Comparison of ENCODE assay signal across 24 cellular contexts in the genomic region with DNA sequence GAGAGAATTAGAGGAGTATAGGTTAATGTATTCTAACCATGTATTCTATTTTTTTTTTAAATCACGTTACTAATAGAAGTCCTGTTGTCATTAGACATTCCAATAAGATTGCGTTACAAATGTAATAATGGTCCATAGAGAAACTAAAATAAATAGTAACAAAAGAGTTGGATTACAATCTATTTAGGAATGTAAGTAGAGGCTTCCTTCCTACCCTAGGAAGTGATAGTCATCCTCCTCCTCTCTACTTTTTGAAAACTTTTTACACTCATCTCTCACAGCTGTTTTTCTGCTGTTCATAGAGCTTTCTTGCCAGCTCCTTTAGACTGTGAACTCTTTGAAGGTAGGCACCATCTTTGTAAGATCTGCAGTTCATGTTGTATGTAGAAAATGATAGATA. TPM values are rescaled to one million over a fixed set of nuclear protein-coding genes. Genes with fewer than 3 reads are reported as not detected.
A peak's percentile ranks its signal among the peaks of the same experiment; 100 is the strongest.
DNase-seq lines count a peak whose midpoint lies in the region; ATAC-seq and TF ChIP-seq lines count a peak whose summit lies in the region.
"Had no signal": no experiment of that assay in that cellular context is flagged by ENCODE, and none has a peak within 500 bp of the region (broad histone marks: within the 10 kb centered on the region; RNA-seq: fewer than 3 reads in every experiment).

No MANE protein-coding gene starts in this region.

- POLR2A ChIA-PET in GM10248 (lab: Yijun Ruan, JAX) = no interaction called here

- H3K4me2 ChIP-seq in skeletal muscle satellite cell (ENCODE audit: low read length) = peak overlapping the region; percentile 66
- H3K4me2 ChIP-seq: hepatocyte, neural progenitor cell had no signal

- no peaks in the 10 kb centered on the region for H3K27me3 ChIP-seq in RWPE2 (ENCODE audit: insufficient read depth, poor library complexity, severe bottlenecking)
- no peaks in the 10 kb centered on the region for H3K27me3 ChIP-seq in skeletal muscle satellite cell (ENCODE audit: control insufficient read depth, insufficient read depth, low read length)
- H3K27me3 ChIP-seq: hepatocyte, neural progenitor cell had no signal

- H3K9me3 ChIP-seq in RWPE2 (ENCODE audit: severe bottlenecking) (no peaks in the 10 kb centered on the region), skeletal muscle satellite cell (replicated peaks; ENCODE audit: low read length) (no peaks in the 10 kb centered on the region)
- H3K9me3 ChIP-seq: Caco-2 had no signal

- no peaks in the 10 kb centered on the region for H3K36me3 Mint-ChIP-seq in CD14-positive monocyte
- H3K36me3 Mint-ChIP-seq: neural progenitor cell; stimulated activated effector memory CD8-positive, alpha-beta T cell treated with anti-CD3 and anti-CD28 coated beads, Interleukin-12 subunit alpha, Interleukin-12 subunit beta, amount 100 ng/mL, for 72 hours had no signal

- no peak for ATAC-seq in RWPE2 (ENCODE audit: low read depth)
- ATAC-seq: activated CD4-positive, CD25-positive, alpha-beta regulatory T cell treated with anti-CD3 and anti-CD28 coated beads, Interleukin-2, amount 50 U/mL, for 24 hours; activated CD8-positive, alpha-beta T cell treated with anti-CD3 and anti-CD28 coated beads for 36 hours; stimulated activated effector memory CD8-positive, alpha-beta T cell treated with anti-CD3 and anti-CD28 coated beads, Interleukin-12 subunit alpha, Interleukin-12 subunit beta, amount 100 ng/mL, for 72 hours had no signal

- H3K9me3 Mint-ChIP-seq in CD14-positive monocyte = peaks cover 0 to 10% (median 1%) of the 10 kb centered on the region in 7 donors
- H3K9me3 Mint-ChIP-seq: activated CD8-positive, alpha-beta T cell treated with anti-CD3 and anti-CD28 coated beads for 36 hours; neural progenitor cell had no signal

- peaks cover 1 to 5% (median 2%) of the 10 kb centered on the region in 3 donors for H3K27me3 Mint-ChIP-seq in CD14-positive monocyte (ENCODE audit: low read depth in 3 of 3)
- H3K27me3 Mint-ChIP-seq: activated CD8-positive, alpha-beta T cell treated with anti-CD3 and anti-CD28 coated beads for 36 hours; progenitor cell of endocrine pancreas had no signal

- intact Hi-C loops in CD14-positive monocyte (cut with micrococcal nuclease) = no loop called here

- H3K4me1 ChIP-seq in RWPE2 (ENCODE audit: insufficient read depth, poor library complexity, severe bottlenecking) (peaks cover 13% of the 10 kb centered on the region), skeletal muscle satellite cell (ENCODE audit: control insufficient read depth, insufficient read depth, low read length) (peaks cover 36% of the 10 kb centered on the region)
- H3K4me1 ChIP-seq: Caco-2, neural progenitor cell had no signal

- no peaks in the 10 kb centered on the region for H3K36me3 ChIP-seq in RWPE2 (ENCODE audit: low read depth)
- no peaks in the 10 kb centered on the region for H3K36me3 ChIP-seq in skeletal muscle satellite cell (ENCODE audit: insufficient read depth, low read length)
- H3K36me3 ChIP-seq: neural progenitor cell had no signal

- H3K4me3 Mint-ChIP-seq in CD14-positive monocyte = no peak overlapping the region
- H3K4me3 Mint-ChIP-seq: activated CD8-positive, alpha-beta T cell treated with anti-CD3 and anti-CD28 coated beads for 36 hours; neural progenitor cell; stimulated activated effector memory CD8-positive, alpha-beta T cell treated with anti-CD3 and anti-CD28 coated beads, Interleukin-12 subunit alpha, Interleukin-12 subunit beta, amount 100 ng/mL, for 72 hours had no signal

- no peaks in the 10 kb centered on the region for H3K4me1 Mint-ChIP-seq in CD14-positive monocyte
- H3K4me1 Mint-ChIP-seq: neural progenitor cell; stimulated activated effector memory CD8-positive, alpha-beta T cell treated with anti-CD3 and anti-CD28 coated beads, Interleukin-12 subunit alpha, Interleukin-12 subunit beta, amount 100 ng/mL, for 72 hours had no signal

- DNase-seq in Daoy (ENCODE audit: low read depth) (peak; percentile 15), RWPE2 (ENCODE audit: low spot score) (no peak), fibroblast of gingiva (ENCODE audit: low read depth) (peak; percentile 39), CD14-positive monocyte (ENCODE audit: low spot score) (no peak), GM10248 (ENCODE audit: extremely low spot score) (no peak), NCI-H82 (lab: John Stamatoyannopoulos, UW) (no peak)
- DNase-seq: activated CD8-positive, alpha-beta T cell treated with anti-CD3 and anti-CD28 coated beads for 36 hours; AML-193; Caco-2; foreskin melanocyte; KG1; NCI-H1694; NCI-H2171 treated with DMSO at 0.1 percent for 48 hours; NCI-H526; RPMI8226; stimulated activated CD4-positive, alpha-beta T cell treated with anti-CD3 and anti-CD28 coated beads, Interleukin-2, amount 100 ng/mL, for 24 hours had no signal

- peak overlapping the region; percentile 71 for H3K9ac ChIP-seq in skeletal muscle satellite cell (ENCODE audit: low read depth, low read length)
- H3K9ac ChIP-seq: neural progenitor cell had no signal

- no peak overlapping the region for H3K27ac Mint-ChIP-seq in CD14-positive monocyte
- H3K27ac Mint-ChIP-seq: activated CD8-positive, alpha-beta T cell treated with anti-CD3 and anti-CD28 coated beads for 36 hours; neural progenitor cell; progenitor cell of endocrine pancreas; stimulated activated effector memory CD8-positive, alpha-beta T cell treated with anti-CD3 and anti-CD28 coated beads, Interleukin-12 subunit alpha, Interleukin-12 subunit beta, amount 100 ng/mL, for 72 hours had no signal

- H3K4me3 ChIP-seq in RWPE2 (ENCODE audit: severe bottlenecking) (no peak overlapping the region), skeletal muscle satellite cell (ENCODE audit: low read length) (peak overlapping the region; percentile 36)
- H3K4me3 ChIP-seq: hepatocyte, neural progenitor cell, skin epidermis had no signal

- H3K27ac ChIP-seq in RWPE2 (ENCODE audit: poor library complexity, severe bottlenecking) = peak overlapping the region; percentile 51
- H3K27ac ChIP-seq: neural progenitor cell, skin epidermis had no signal

- CTCF ChIA-PET in GM10248 (lab: Yijun Ruan, JAX) = interaction anchor here (1.4 to 2.0 kb wide), 2 partner anchors 11 kb away, joined by 4 to 6 read pairs; no protein-coding TSS in a partner anchor

- no peak for TF ChIP-seq CTCF in RWPE2 (IDR thresholded peaks at IDR 0.05; ENCODE audit: poor library complexity, severe bottlenecking)
- no peak for TF ChIP-seq CTCF in CD14-positive monocyte (IDR thresholded peaks at IDR 0.05)
- TF ChIP-seq CTCF in GM10248 (IDR thresholded peaks at IDR 0.05; ENCODE audit: control extremely low read depth, extremely low read depth, low read depth, missing control alignments) = no peak

RNA-seq across cellular contexts. Expression of gene TRHDE, which starts 23.6 kb away (rescaled TPM):
- total RNA-seq in Daoy (2014; rRNA removed; shearing (Covaris generic)) = 7.9 and 10.7 TPM in 2 replicates
- 0.25 TPM in 1 of 2 replicates, not detected in the other for total RNA-seq in skeletal muscle satellite cell (2012; rRNA removed)
- not detected for polyA plus RNA-seq in CD14-positive monocyte
- total RNA-seq: activated CD8-positive, alpha-beta T cell treated with anti-CD3 and anti-CD28 coated beads for 36 hours; Caco-2; endothelial cell of umbilical vein had no signal
- polyA plus RNA-seq: endothelial cell of umbilical vein had no signal

Comparison
In these comparisons a context has a peak if more than half of its experiments do, and no peak if none do; other contexts are left out.
1. DNase-seq: peak in Daoy (single experiment) and fibroblast of gingiva (single experiment); none in RWPE2 (single experiment), CD14-positive monocyte (single experiment), GM10248 (single experiment) and NCI-H82 (single experiment).